In genomic region chr4:2254665-2255500, GRCh38 we compare ENCODE assay signal across 10 cellular contexts. TPM values are rescaled to one million over a fixed set of nuclear protein-coding genes. Genes with fewer than 3 reads are reported as not detected.
DNase-seq lines count a peak whose midpoint lies in the region; ATAC-seq lines count a peak whose summit lies in the region.
"Had no signal": no experiment of that assay in that cellular context is flagged by ENCODE, and none has a peak within 500 bp of the region (broad histone marks: within the 10 kb centered on the region; RNA-seq: fewer than 3 reads in every experiment).

No MANE protein-coding gene starts in this region.

- no peaks in the 10 kb centered on the region for H3K4me1 Mint-ChIP-seq in activated CD8-positive, alpha-beta memory T cell treated with anti-CD3 and anti-CD28 coated beads, Interleukin-2, amount 10 ng/mL, durations not matched to agents 7 days and 5 days
- H3K4me1 Mint-ChIP-seq in immature natural killer cell = peaks cover 8 to 15% of the 10 kb centered on the region in 2 donors
- H3K4me1 Mint-ChIP-seq in stimulated activated effector memory CD8-positive, alpha-beta T cell treated with anti-CD3 and anti-CD28 coated beads, Interleukin-12 subunit alpha, Interleukin-12 subunit beta, amount 100 ng/mL, for 72 hours = peaks cover 12% of the 10 kb centered on the region

- no peaks in the 10 kb centered on the region for H3K36me3 Mint-ChIP-seq in activated CD8-positive, alpha-beta memory T cell treated with anti-CD3 and anti-CD28 coated beads, Interleukin-2, amount 10 ng/mL, durations not matched to agents 7 days and 5 days
- H3K36me3 Mint-ChIP-seq in immature natural killer cell = peaks cover 5 to 12% (median 6%) of the 10 kb centered on the region in 3 donors
- peaks cover 10% of the 10 kb centered on the region for H3K36me3 Mint-ChIP-seq in stimulated activated effector memory CD8-positive, alpha-beta T cell treated with anti-CD3 and anti-CD28 coated beads, Interleukin-12 subunit alpha, Interleukin-12 subunit beta, amount 100 ng/mL, for 72 hours

- no peaks in the 10 kb centered on the region for H3K9me3 Mint-ChIP-seq in activated CD8-positive, alpha-beta memory T cell treated with anti-CD3 and anti-CD28 coated beads, Interleukin-2, amount 10 ng/mL, durations not matched to agents 7 days and 5 days (ENCODE audit: low read depth)
- H3K9me3 Mint-ChIP-seq in immature natural killer cell = no peaks in the 10 kb centered on the region
- H3K9me3 Mint-ChIP-seq in stimulated activated effector memory CD8-positive, alpha-beta T cell treated with anti-CD3 and anti-CD28 coated beads, Interleukin-12 subunit alpha, Interleukin-12 subunit beta, amount 100 ng/mL, for 72 hours = no peaks in the 10 kb centered on the region

- peak; percentile 0 for DNase-seq in ELF-1 (ENCODE audit: low read depth, low spot score)
- DNase-seq in activated CD8-positive, alpha-beta memory T cell treated with anti-CD3 and anti-CD28 coated beads, Interleukin-2, amount 10 ng/mL, durations not matched to agents 7 days and 5 days = peak; percentile 37
- no peak for DNase-seq in immature natural killer cell
- DNase-seq in stimulated activated effector memory CD8-positive, alpha-beta T cell treated with anti-CD3 and anti-CD28 coated beads, Interleukin-12 subunit alpha, Interleukin-12 subunit beta, amount 100 ng/mL, for 72 hours (ENCODE audit: low spot score in 2 of 2) = no peak
- no peak for DNase-seq in NCI-H187 treated with DMSO at 0.1 percent for 48 hours (lab: John Stamatoyannopoulos, UW)
- DNase-seq in NOMO-1 (lab: John Stamatoyannopoulos, UW; ENCODE audit: unreplicated experiment in 2 of 2) = no peak
- no peak for DNase-seq in activated CD4-positive, alpha-beta T cell treated with anti-CD3 and anti-CD28 coated beads, Interleukin-2, amount 50 U/mL, for 4 hours
- DNase-seq: DMS153, KBM-7 had no signal

- no peak for ATAC-seq in activated CD8-positive, alpha-beta memory T cell treated with anti-CD3 and anti-CD28 coated beads, Interleukin-2, amount 10 ng/mL, durations not matched to agents 7 days and 5 days
- no peak for ATAC-seq in stimulated activated effector memory CD8-positive, alpha-beta T cell treated with anti-CD3 and anti-CD28 coated beads, Interleukin-12 subunit alpha, Interleukin-12 subunit beta, amount 100 ng/mL, for 72 hours
- no peak for ATAC-seq in GM21786 (IDR thresholded peaks at IDR 0.05; ENCODE audit: unreplicated experiment)

- CTCF ChIA-PET in activated CD8-positive, alpha-beta memory T cell treated with anti-CD3 and anti-CD28 coated beads, Interleukin-2, amount 10 ng/mL, durations not matched to agents 7 days and 5 days (lab: Charles Lee) = no interaction called here

- H3K27ac Mint-ChIP-seq in activated CD8-positive, alpha-beta memory T cell treated with anti-CD3 and anti-CD28 coated beads, Interleukin-2, amount 10 ng/mL, durations not matched to agents 7 days and 5 days = no peak overlapping the region
- H3K27ac Mint-ChIP-seq in immature natural killer cell = peak overlapping the region in 5 of 6 donors; percentile 32 to 67 (median 53)
- peak overlapping the region; percentile 77 for H3K27ac Mint-ChIP-seq in stimulated activated effector memory CD8-positive, alpha-beta T cell treated with anti-CD3 and anti-CD28 coated beads, Interleukin-12 subunit alpha, Interleukin-12 subunit beta, amount 100 ng/mL, for 72 hours

- no peak overlapping the region for H3K4me3 Mint-ChIP-seq in activated CD8-positive, alpha-beta memory T cell treated with anti-CD3 and anti-CD28 coated beads, Interleukin-2, amount 10 ng/mL, durations not matched to agents 7 days and 5 days
- no peak overlapping the region for H3K4me3 Mint-ChIP-seq in immature natural killer cell
- H3K4me3 Mint-ChIP-seq in stimulated activated effector memory CD8-positive, alpha-beta T cell treated with anti-CD3 and anti-CD28 coated beads, Interleukin-12 subunit alpha, Interleukin-12 subunit beta, amount 100 ng/mL, for 72 hours = no peak overlapping the region

- H3K27me3 Mint-ChIP-seq in activated CD8-positive, alpha-beta memory T cell treated with anti-CD3 and anti-CD28 coated beads, Interleukin-2, amount 10 ng/mL, durations not matched to agents 7 days and 5 days = no peaks in the 10 kb centered on the region
- peaks cover 17 to 38% (median 32%) of the 10 kb centered on the region in 3 donors for H3K27me3 Mint-ChIP-seq in immature natural killer cell (ENCODE audit: low read depth in 3 of 3)

RNA-seq across cellular contexts. Expression of gene MXD4, which starts 7.0 kb away (rescaled TPM):
- total RNA-seq in activated CD8-positive, alpha-beta memory T cell treated with anti-CD3 and anti-CD28 coated beads, Interleukin-2, amount 10 ng/mL, durations not matched to agents 7 days and 5 days = 10 to 100 TPM; 13.7 to 14.3 TPM
- polyA plus RNA-seq in immature natural killer cell = 10 to 100 TPM; 55.0 to 56.1 (median 55.0) TPM

RNA-seq across cellular contexts. Expression of gene HAUS3, which starts 13.0 kb away (rescaled TPM):
- 10 to 100 TPM; 29.8 to 34.5 TPM for total RNA-seq in activated CD8-positive, alpha-beta memory T cell treated with anti-CD3 and anti-CD28 coated beads, Interleukin-2, amount 10 ng/mL, durations not matched to agents 7 days and 5 days
- 10 to 100 TPM; 12.8 to 21.7 (median 16.5) TPM for polyA plus RNA-seq in immature natural killer cell

RNA-seq across cellular contexts. Expression of gene POLN, which starts 13.0 kb away (rescaled TPM):
- 1 to 10 TPM; 5.5 to 5.6 TPM for total RNA-seq in activated CD8-positive, alpha-beta memory T cell treated with anti-CD3 and anti-CD28 coated beads, Interleukin-2, amount 10 ng/mL, durations not matched to agents 7 days and 5 days
- 1 to 10 TPM in 1 of 3 donors, under 1 TPM in 1, not detected in 1; 0.41 to 1.6 TPM for polyA plus RNA-seq in immature natural killer cell

Comparison
In these comparisons a context has a peak if more than half of its experiments do, and no peak if none do; other contexts are left out.
1. DNase-seq: peak in ELF-1 (single experiment) and activated CD8-positive, alpha-beta memory T cell treated with anti-CD3 and anti-CD28 coated beads, Interleukin-2, amount 10 ng/mL, durations not matched to agents 7 days and 5 days (single experiment); none in immature natural killer cell (0 of 3), stimulated activated effector memory CD8-positive, alpha-beta T cell treated with anti-CD3 and anti-CD28 coated beads, Interleukin-12 subunit alpha, Interleukin-12 subunit beta, amount 100 ng/mL, for 72 hours (0 of 2), NCI-H187 treated with DMSO at 0.1 percent for 48 hours (single experiment), NOMO-1 (0 of 2) and activated CD4-positive, alpha-beta T cell treated with anti-CD3 and anti-CD28 coated beads, Interleukin-2, amount 50 U/mL, for 4 hours (0 of 2).